29 cellular contexts compared by ENCODE assay signal in genomic region chr13:48012668-48013067, GRCh38.
"Had no signal": no experiment of that assay in that cellular context is flagged by ENCODE, and none has a peak within 500 bp of the region (broad histone marks: within the 10 kb centered on the region; RNA-seq: fewer than 3 reads in every experiment).

No MANE protein-coding gene starts in this region.

- H3K9me3 Mint-ChIP-seq: stimulated activated effector memory CD8-positive, alpha-beta T cell treated with anti-CD3 and anti-CD28 coated beads, Interleukin-12 subunit alpha, Interleukin-12 subunit beta, amount 100 ng/mL, for 72 hours; stimulated activated memory B cell treated with anti-CD40 and anti-IgM and Interleukin-4, amounts not matched to agents 10 μg/mL and 1 μg/mL and 100 μg/mL, for 72 hours; stimulated activated naive CD8-positive, alpha-beta T cell treated with anti-CD3 and anti-CD28 coated beads, Interleukin-15, amount 100 ng/mL, for 72 hours; stimulated activated naive CD8-positive, alpha-beta T cell treated with anti-CD3 and anti-CD28 coated beads, Interleukin-15, Interleukin-2, amounts not matched to agents 100 ng/mL and 50 ng/mL, for 24 hours; type B pancreatic cell had no signal

- H3K36me3 ChIP-seq: suprapubic skin, thoracic aorta, thyroid gland, tibial artery, transverse colon, upper lobe of left lung, upper lobe of right lung, uterus, vagina had no signal

- H3K27me3 ChIP-seq: stomach, suprapubic skin, testis, thyroid gland, tibial artery, tibial nerve, transverse colon, upper lobe of left lung, upper lobe of right lung, uterus, vagina had no signal

- ATAC-seq: stimulated activated effector memory CD8-positive, alpha-beta T cell treated with anti-CD3 and anti-CD28 coated beads, Interleukin-12 subunit alpha, Interleukin-12 subunit beta, amount 100 ng/mL, for 72 hours; stimulated activated memory B cell treated with anti-CD40 and anti-IgM and Interleukin-4, amounts not matched to agents 10 μg/mL and 1 μg/mL and 100 μg/mL, for 72 hours; stimulated activated naive B cell treated with anti-CD40 and anti-IgM and Interleukin-4, amounts not matched to agents 10 μg/mL and 1 μg/mL and 100 μg/mL, for 72 hours; stimulated activated naive CD8-positive, alpha-beta T cell treated with anti-CD3 and anti-CD28 coated beads, Interleukin-15, amount 100 ng/mL, for 72 hours; stimulated activated naive CD8-positive, alpha-beta T cell treated with anti-CD3 and anti-CD28 coated beads, Interleukin-15, Interleukin-2, amounts not matched to agents 100 U/mL and 50 U/mL, for 24 hours; upper lobe of right lung had no signal

- FAIRE-seq: urothelium cell line had no signal

- H3K36me3 Mint-ChIP-seq: stimulated activated effector memory CD8-positive, alpha-beta T cell treated with anti-CD3 and anti-CD28 coated beads, Interleukin-12 subunit alpha, Interleukin-12 subunit beta, amount 100 ng/mL, for 72 hours had no signal

- H3K9me3 ChIP-seq: stomach, suprapubic skin, testis, thoracic aorta, thyroid gland, tibial artery, tibial nerve, transverse colon, upper lobe of left lung, upper lobe of right lung, uterus, vagina had no signal

- H3K27ac Mint-ChIP-seq: stimulated activated effector memory CD8-positive, alpha-beta T cell treated with anti-CD3 and anti-CD28 coated beads, Interleukin-12 subunit alpha, Interleukin-12 subunit beta, amount 100 ng/mL, for 72 hours; stimulated activated memory B cell treated with anti-CD40 and anti-IgM and Interleukin-4, amounts not matched to agents 10 μg/mL and 1 μg/mL and 100 μg/mL, for 72 hours; stimulated activated naive B cell treated with anti-CD40 and anti-IgM and Interleukin-4, amounts not matched to agents 10 μg/mL and 1 μg/mL and 100 μg/mL, for 72 hours; stimulated activated naive CD8-positive, alpha-beta T cell treated with anti-CD3 and anti-CD28 coated beads, Interleukin-15, amount 100 ng/mL, for 72 hours; stimulated activated naive CD8-positive, alpha-beta T cell treated with anti-CD3 and anti-CD28 coated beads, Interleukin-15, Interleukin-2, amounts not matched to agents 100 ng/mL and 50 ng/mL, for 24 hours; type B pancreatic cell had no signal

- H3K27ac ChIP-seq: stomach, suprapubic skin, testis, thoracic aorta, thyroid gland, tibial artery, tibial nerve, transverse colon, upper lobe of left lung, upper lobe of right lung, uterus, vagina had no signal

- H3K4me3 ChIP-seq: stomach, suprapubic skin, testis, thoracic aorta, thyroid gland, tibial artery, tibial nerve, transverse colon, upper lobe of left lung, upper lobe of right lung, uterus, vagina had no signal

- H3K4me1 ChIP-seq: testis, thyroid gland, tibial artery, tibial nerve, upper lobe of right lung, uterus, vagina had no signal

- H3K4me1 Mint-ChIP-seq: stimulated activated effector memory CD8-positive, alpha-beta T cell treated with anti-CD3 and anti-CD28 coated beads, Interleukin-12 subunit alpha, Interleukin-12 subunit beta, amount 100 ng/mL, for 72 hours; stimulated activated memory B cell treated with anti-CD40 and anti-IgM and Interleukin-4, amounts not matched to agents 10 μg/mL and 1 μg/mL and 100 μg/mL, for 72 hours; stimulated activated naive B cell treated with anti-CD40 and anti-IgM and Interleukin-4, amounts not matched to agents 10 μg/mL and 1 μg/mL and 100 μg/mL, for 72 hours; stimulated activated naive CD8-positive, alpha-beta T cell treated with anti-CD3 and anti-CD28 coated beads, Interleukin-15, amount 100 ng/mL, for 72 hours had no signal

- H3K27me3 Mint-ChIP-seq: stimulated activated memory B cell treated with anti-CD40 and anti-IgM and Interleukin-4, amounts not matched to agents 10 μg/mL and 1 μg/mL and 100 μg/mL, for 72 hours; stimulated activated naive B cell treated with anti-CD40 and anti-IgM and Interleukin-4, amounts not matched to agents 10 μg/mL and 1 μg/mL and 100 μg/mL, for 72 hours; stimulated activated naive CD8-positive, alpha-beta T cell treated with anti-CD3 and anti-CD28 coated beads, Interleukin-15, amount 100 ng/mL, for 72 hours; stimulated activated naive CD8-positive, alpha-beta T cell treated with anti-CD3 and anti-CD28 coated beads, Interleukin-15, Interleukin-2, amounts not matched to agents 100 ng/mL and 50 ng/mL, for 24 hours; type B pancreatic cell had no signal

- H3K4me3 Mint-ChIP-seq: stimulated activated effector memory CD8-positive, alpha-beta T cell treated with anti-CD3 and anti-CD28 coated beads, Interleukin-12 subunit alpha, Interleukin-12 subunit beta, amount 100 ng/mL, for 72 hours; stimulated activated memory B cell treated with anti-CD40 and anti-IgM and Interleukin-4, amounts not matched to agents 10 μg/mL and 1 μg/mL and 100 μg/mL, for 72 hours; stimulated activated naive B cell treated with anti-CD40 and anti-IgM and Interleukin-4, amounts not matched to agents 10 μg/mL and 1 μg/mL and 100 μg/mL, for 72 hours; stimulated activated naive CD8-positive, alpha-beta T cell treated with anti-CD3 and anti-CD28 coated beads, Interleukin-15, amount 100 ng/mL, for 72 hours; stimulated activated naive CD8-positive, alpha-beta T cell treated with anti-CD3 and anti-CD28 coated beads, Interleukin-15, Interleukin-2, amounts not matched to agents 100 ng/mL and 50 ng/mL, for 24 hours; type B pancreatic cell had no signal

- DNase-seq: stimulated activated CD4-positive, alpha-beta T cell treated with anti-CD3 and anti-CD28 coated beads, Interleukin-2, amount 100 ng/mL, for 48 hours; stimulated activated CD4-positive, alpha-beta T cell treated with anti-CD3 and anti-CD28 coated beads, Interleukin-4, amount 100 ng/mL, for 1 hour; stimulated activated CD4-positive, alpha-beta T cell treated with anti-CD3 and anti-CD28 coated beads, Interleukin-4, amount 100 ng/mL, for 24 hours; stimulated activated CD4-positive, alpha-beta T cell treated with anti-CD3 and anti-CD28 coated beads, Interleukin-4, amount 100 ng/mL, for 4 hours; stimulated activated CD8-positive, alpha-beta memory T cell treated with anti-CD3 and anti-CD28 coated beads, Interleukin-4, amount 100 ng/mL, for 48 hours; stimulated activated naive B cell treated with anti-CD40 and anti-IgM and Interleukin-4, amounts not matched to agents 10 μg/mL and 1 μg/mL and 100 μg/mL, for 72 hours; stimulated activated naive CD4-positive, alpha-beta T cell; stimulated activated naive CD4-positive, alpha-beta T cell treated with Interleukin-2 at 50 U/mL for 16 hours; stimulated activated naive CD8-positive, alpha-beta T cell treated with anti-CD3 and anti-CD28 coated beads, Interleukin-15, amount 100 ng/mL, for 72 hours; stimulated activated naive CD8-positive, alpha-beta T cell treated with anti-CD3 and anti-CD28 coated beads, Interleukin-15, Interleukin-2, amounts not matched to agents 100 U/mL and 50 U/mL, for 24 hours; stomach; substantia nigra; testis; thyroid gland; tibial artery; transverse colon; trophoblast cell; upper lobe of left lung; upper lobe of right lung; uterus had no signal
